Comparison of ENCODE assay signal across 17 cellular contexts in the genomic region with DNA sequence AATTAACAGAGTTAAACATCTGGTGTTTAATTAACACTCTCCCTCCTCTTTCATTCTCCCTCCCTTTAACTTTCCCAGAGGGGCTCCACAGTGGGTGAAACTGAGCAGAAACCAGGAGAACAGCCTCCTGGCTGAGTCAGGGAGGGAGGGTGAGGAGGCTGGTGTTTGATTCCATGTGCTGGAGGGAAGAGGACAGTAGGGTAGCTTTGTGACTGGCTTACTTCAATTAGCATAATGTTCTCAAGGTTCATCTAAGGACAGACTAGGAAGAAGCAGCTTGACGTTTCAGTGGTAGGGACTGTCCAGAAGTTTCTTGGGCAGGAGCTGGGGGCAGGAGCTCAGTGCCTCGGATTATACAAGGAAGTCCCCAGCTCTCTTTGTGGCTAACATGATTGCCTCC.
"Had no signal": no experiment of that assay in that cellular context is flagged by ENCODE, and none has a peak within 500 bp of the region (broad histone marks: within the 10 kb centered on the region; RNA-seq: fewer than 3 reads in every experiment).

No MANE protein-coding gene starts in this region.

- DNase-seq: activated CD4-positive, alpha-beta T cell treated with anti-CD3 and anti-CD28 coated beads, Interleukin-2, amount 10 ng/mL, durations not matched to agents 7 days and 5 days; activated CD8-positive, alpha-beta memory T cell treated with anti-CD3 and anti-CD28 coated beads for 24 hours; activated naive CD4-positive, alpha-beta T cell treated with anti-CD3 and anti-CD28 coated beads for 36 hours; activated naive CD8-positive, alpha-beta T cell treated with anti-CD3 and anti-CD28 coated beads, Interleukin-2, amount 50 U/mL, for 24 hours; aorta; dermis blood vessel endothelial cell; effector memory CD8-positive, alpha-beta T cell; mesenchymal stem cell; natural killer cell; occipital lobe; right lobe of liver; stimulated activated naive CD8-positive, alpha-beta T cell treated with anti-CD3 and anti-CD28 coated beads, Interleukin-15, amount 100 ng/mL, for 72 hours had no signal

- H3K9me3 ChIP-seq: breast epithelium, gastroesophageal sphincter, right lobe of liver had no signal

- H3K36me3 ChIP-seq: breast epithelium, gastroesophageal sphincter, right lobe of liver had no signal

- H3K27ac ChIP-seq: breast epithelium, gastroesophageal sphincter, right lobe of liver had no signal

- ATAC-seq: activated naive CD8-positive, alpha-beta T cell treated with anti-CD3 and anti-CD28 coated beads, Interleukin-2, amount 50 U/mL, for 24 hours; effector memory CD8-positive, alpha-beta T cell; gastroesophageal sphincter; natural killer cell; right lobe of liver; stimulated activated naive CD8-positive, alpha-beta T cell treated with anti-CD3 and anti-CD28 coated beads, Interleukin-15, amount 100 ng/mL, for 72 hours had no signal

- H3K4me1 ChIP-seq: right lobe of liver had no signal

- H3K36me3 Mint-ChIP-seq: natural killer cell had no signal

- H3K4me1 Mint-ChIP-seq: activated CD4-positive, alpha-beta T cell treated with anti-CD3 and anti-CD28 coated beads, Interleukin-2, amount 10 ng/mL, durations not matched to agents 7 days and 5 days; activated naive CD8-positive, alpha-beta T cell treated with anti-CD3 and anti-CD28 coated beads, Interleukin-2, amount 50 U/mL, for 24 hours; natural killer cell; stimulated activated naive CD8-positive, alpha-beta T cell treated with anti-CD3 and anti-CD28 coated beads, Interleukin-15, amount 100 ng/mL, for 72 hours had no signal

- H3K27ac Mint-ChIP-seq: activated CD4-positive, alpha-beta T cell treated with anti-CD3 and anti-CD28 coated beads, Interleukin-2, amount 10 ng/mL, durations not matched to agents 7 days and 5 days; activated naive CD4-positive, alpha-beta T cell treated with anti-CD3 and anti-CD28 coated beads for 36 hours; activated naive CD8-positive, alpha-beta T cell treated with anti-CD3 and anti-CD28 coated beads, Interleukin-2, amount 50 U/mL, for 24 hours; activated T-helper 2 cell treated with anti-CD3 and anti-CD28 coated beads, Interferon-gamma antibody, Interleukin-2, Interleukin-4, amounts not matched to agents 10 μg/mL and 5 μg/mL and 100 μg/mL, durations not matched to agents 14 hours and 24 hours and 36 hours; effector memory CD8-positive, alpha-beta T cell; natural killer cell; progenitor cell of endocrine pancreas had no signal

- H3K27me3 ChIP-seq: breast epithelium, gastroesophageal sphincter, right lobe of liver had no signal

- H3K4me3 ChIP-seq: breast epithelium, gastroesophageal sphincter, right lobe of liver had no signal

- FAIRE-seq: keratinocyte had no signal

- H3K9me3 Mint-ChIP-seq: activated CD4-positive, alpha-beta T cell treated with anti-CD3 and anti-CD28 coated beads, Interleukin-2, amount 10 ng/mL, durations not matched to agents 7 days and 5 days; activated naive CD4-positive, alpha-beta T cell treated with anti-CD3 and anti-CD28 coated beads for 36 hours; activated naive CD8-positive, alpha-beta T cell treated with anti-CD3 and anti-CD28 coated beads, Interleukin-2, amount 50 U/mL, for 24 hours; activated T-helper 2 cell treated with anti-CD3 and anti-CD28 coated beads, Interferon-gamma antibody, Interleukin-2, Interleukin-4, amounts not matched to agents 10 μg/mL and 5 μg/mL and 100 μg/mL, durations not matched to agents 14 hours and 24 hours and 36 hours; effector memory CD8-positive, alpha-beta T cell; natural killer cell; stimulated activated naive CD8-positive, alpha-beta T cell treated with anti-CD3 and anti-CD28 coated beads, Interleukin-15, amount 100 ng/mL, for 72 hours had no signal

- H3K4me3 Mint-ChIP-seq: activated CD4-positive, alpha-beta T cell treated with anti-CD3 and anti-CD28 coated beads, Interleukin-2, amount 10 ng/mL, durations not matched to agents 7 days and 5 days; activated naive CD4-positive, alpha-beta T cell treated with anti-CD3 and anti-CD28 coated beads for 36 hours; activated naive CD8-positive, alpha-beta T cell treated with anti-CD3 and anti-CD28 coated beads, Interleukin-2, amount 50 U/mL, for 24 hours; effector memory CD8-positive, alpha-beta T cell; natural killer cell; stimulated activated naive CD8-positive, alpha-beta T cell treated with anti-CD3 and anti-CD28 coated beads, Interleukin-15, amount 100 ng/mL, for 72 hours had no signal
